ENCODE assay signal across 17 cellular contexts in genomic region chr6:79072640-79073181, GRCh38. TPM values are rescaled to one million over a fixed set of nuclear protein-coding genes. Genes with fewer than 3 reads are reported as not detected.
A peak's percentile ranks its signal among the peaks of the same experiment; 100 is the strongest.
DNase-seq lines count a peak whose midpoint lies in the region; ATAC-seq, FAIRE-seq and TF ChIP-seq lines count a peak whose summit lies in the region.
"Had no signal": no experiment of that assay in that cellular context is flagged by ENCODE, and none has a peak within 500 bp of the region (broad histone marks: within the 10 kb centered on the region; RNA-seq: fewer than 3 reads in every experiment).

No MANE protein-coding gene starts in this region.

- FAIRE-seq in astrocyte (lab: Jason Lieb, UNC) (no peak), small intestine (lab: Jason Lieb, UNC) (no peak)

- peaks cover 4% of the 10 kb centered on the region for H3K36me3 Mint-ChIP-seq in astrocyte (ENCODE audit: low read depth, unreplicated experiment)

- H3K27me3 ChIP-seq in astrocyte (ENCODE audit: insufficient read depth, low read length) (no peaks in the 10 kb centered on the region), small intestine (ENCODE audit: control insufficient read depth in 2 of 2, insufficient read depth in 2 of 2, low read length in 2 of 2) (no peaks in the 10 kb centered on the region)

- H3K4me1 ChIP-seq in astrocyte (ENCODE audit: insufficient read depth, low read length) (no peaks in the 10 kb centered on the region), small intestine (ENCODE audit: control insufficient read depth in 2 of 2, insufficient read depth in 1 of 2, low read depth in 1 of 2, low read length in 1 of 2) (no peaks in the 10 kb centered on the region)

- no peak overlapping the region for H2AFZ ChIP-seq in astrocyte (ENCODE audit: low read depth, low read length)

- H3K27ac ChIP-seq in astrocyte (ENCODE audit: low read depth, low read length) (no peak overlapping the region), small intestine (ENCODE audit: low read depth in 1 of 2, low read length in 1 of 2) (peak overlapping the region in 1 of 2 donors; percentile 10)
- H3K27ac ChIP-seq: prostate gland, SK-N-MC had no signal

- no peaks in the 10 kb centered on the region for H3K9me3 ChIP-seq in astrocyte (ENCODE audit: insufficient read depth, low read depth, low read length)
- H3K9me3 ChIP-seq in small intestine (ENCODE audit: control insufficient read depth, low read depth): no peaks in the 10 kb centered on the region
- H3K9me3 ChIP-seq: prostate gland had no signal

- no peak for TF ChIP-seq CTCF in GM12865 (IDR thresholded peaks at IDR 0.05; ENCODE audit: insufficient read depth, low read depth, low read length, missing control alignments)
- TF ChIP-seq CTCF in astrocyte (IDR thresholded peaks at IDR 0.05; ENCODE audit: insufficient read depth, low read depth, low read length): no peak

- H3K79me2 ChIP-seq in astrocyte (ENCODE audit: insufficient read depth, low read length): peaks cover 83% of the 10 kb centered on the region

- DNase-seq in GM12865 (ENCODE audit: low read depth) (peak; percentile 33), astrocyte (ENCODE audit: low read depth) (no peak), mesenteric fat pad (ENCODE audit: low spot score) (no peak), small intestine (no peak), NCI-H128 (lab: John Stamatoyannopoulos, UW; ENCODE audit: unreplicated experiment) (no peak)
- no peak for DNase-seq in activated CD4-positive, alpha-beta T cell treated with anti-CD3 and anti-CD28 coated beads for 1 hour
- DNase-seq: activated CD8-positive, alpha-beta memory T cell treated with anti-CD3 and anti-CD28 coated beads for 24 hours; activated naive CD4-positive, alpha-beta T cell; foreskin fibroblast; H7; naive thymus-derived CD4-positive, alpha-beta T cell; NCI-H1417 treated with DMSO at 0.1 percent for 48 hours; NCI-H2227 treated with DMSO at 0.1 percent for 48 hours had no signal

- H3K9ac ChIP-seq in astrocyte (ENCODE audit: low read length): no peak overlapping the region

- H3K4me2 ChIP-seq in astrocyte (ENCODE audit: low read length): no peak overlapping the region

- H4K20me1 ChIP-seq in astrocyte (ENCODE audit: insufficient read depth, low read length): no peaks in the 10 kb centered on the region

- H3K27ac Mint-ChIP-seq in astrocyte (ENCODE audit: unreplicated experiment): peak overlapping the region; percentile 34

- H3K36me3 ChIP-seq in astrocyte (ENCODE audit: insufficient read depth, low read length) (no peaks in the 10 kb centered on the region), small intestine (ENCODE audit: control insufficient read depth in 2 of 2, insufficient read depth in 2 of 2, low read length in 2 of 2) (no peaks in the 10 kb centered on the region)
- H3K36me3 ChIP-seq: prostate gland had no signal

- WGBS in small intestine, 3 donors: 87 to 91% (median 88%) methylated on average over 3 of the region's 3 CpGs

- H3K27me3 Mint-ChIP-seq in astrocyte (ENCODE audit: low read depth, unreplicated experiment): no peaks in the 10 kb centered on the region
- H3K27me3 Mint-ChIP-seq: naive thymus-derived CD4-positive, alpha-beta T cell had no signal

- H3K4me1 Mint-ChIP-seq in astrocyte (ENCODE audit: low read depth, unreplicated experiment): peaks cover 9% of the 10 kb centered on the region

- peak overlapping the region; percentile 15; the same call in 1 of the 2 replicates for H3K4me3 ChIP-seq in GM12865 (ENCODE audit: low read depth, low read length)
- H3K4me3 ChIP-seq in astrocyte (ENCODE audit: insufficient read depth, low read depth, low read length): no peak overlapping the region
- no peak overlapping the region for H3K4me3 ChIP-seq in small intestine (ENCODE audit: low read depth in 1 of 2, low read length in 2 of 2)
- H3K4me3 ChIP-seq: prostate gland, SK-N-MC had no signal

- peak; percentile 20 for ATAC-seq in GM19035 (IDR thresholded peaks at IDR 0.05; ENCODE audit: unreplicated experiment)
- ATAC-seq in HG03342 (IDR thresholded peaks at IDR 0.05; ENCODE audit: unreplicated experiment): peak; percentile 33
- ATAC-seq: naive thymus-derived CD4-positive, alpha-beta T cell had no signal

- no peak overlapping the region for H3K4me3 Mint-ChIP-seq in astrocyte (ENCODE audit: unreplicated experiment)

- no peaks in the 10 kb centered on the region for H3K9me3 Mint-ChIP-seq in astrocyte (ENCODE audit: unreplicated experiment)

RNA-seq across cellular contexts. Expression of gene PHIP, which starts 5.3 kb away (rescaled TPM):
- 24.9 and 29.6 TPM in 2 replicates for total RNA-seq in astrocyte
- total RNA-seq in mesenteric fat pad: 21.8 TPM
- 1 to 10 TPM; 6.0 to 6.5 (median 6.2) TPM for polyA plus RNA-seq in small intestine
